ENCODE assay signal across 10 cellular contexts in the genomic region with DNA sequence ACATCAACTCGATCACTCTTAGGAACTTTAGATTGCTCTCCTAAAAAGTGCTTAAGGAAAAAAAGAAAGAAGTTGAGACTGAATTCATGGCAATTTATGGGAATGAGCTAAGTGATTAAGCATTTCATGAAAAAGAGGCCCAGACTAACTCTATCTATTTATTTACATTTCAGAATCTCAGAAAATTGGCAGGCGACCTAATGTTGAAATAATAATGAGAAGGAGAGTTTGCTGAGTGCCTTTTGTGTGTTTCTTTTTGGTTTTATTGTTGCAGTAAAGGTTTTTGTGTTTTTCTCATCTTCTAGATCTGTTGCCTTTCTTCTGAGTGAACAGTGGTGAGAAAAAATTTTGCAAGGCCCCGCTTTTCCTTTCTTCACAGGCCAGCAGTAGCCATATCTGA. TPM values are rescaled to one million over a fixed set of nuclear protein-coding genes. Genes with fewer than 3 reads are reported as not detected.
A peak's percentile ranks its signal among the peaks of the same experiment; 100 is the strongest.
DNase-seq lines count a peak whose midpoint lies in the region; ATAC-seq and TF ChIP-seq lines count a peak whose summit lies in the region.
"Had no signal": no experiment of that assay in that cellular context is flagged by ENCODE, and none has a peak within 500 bp of the region (broad histone marks: within the 10 kb centered on the region; RNA-seq: fewer than 3 reads in every experiment).

No MANE protein-coding gene starts in this region.

- H3K36me3 ChIP-seq in upper lobe of left lung (peaks cover 0 to 5% (median 0%) of the 10 kb centered on the region in 4 donors), suprapubic skin (no peaks in the 10 kb centered on the region)

- H3K4me1 ChIP-seq in upper lobe of left lung (peaks cover 53 to 77% (median 55%) of the 10 kb centered on the region in 4 donors), suprapubic skin (peaks cover 48% of the 10 kb centered on the region)

- TF ChIP-seq POLR2A in upper lobe of left lung (IDR thresholded peaks at IDR 0.05) (no peak), suprapubic skin (IDR thresholded peaks at IDR 0.05) (no peak)

- CTCF ChIA-PET in WTC11 (lab: Charles Lee), result interaction anchor here (1.7 to 3.2 kb wide), 4 partner anchors 11 to 234 kb away, joined by 3 to 17 read pairs (median 8); no protein-coding TSS in a partner anchor

- TF ChIP-seq CTCF in astrocyte of the cerebellum (IDR thresholded peaks at IDR 0.05; ENCODE audit: low read depth, low read length, missing control alignments) (no peak), upper lobe of left lung (IDR thresholded peaks at IDR 0.05) (no peak), WTC11 (IDR thresholded peaks at IDR 0.05) (no peak), suprapubic skin (IDR thresholded peaks at IDR 0.05) (no peak)

- ATAC-seq in memory B cell (ENCODE audit: low read depth) (no peak), upper lobe of left lung (ENCODE audit: low FRiP score in 2 of 2) (no peak), WTC11 (no peak)

- peak overlapping the region; percentile 95 to 99 (median 96) for H3K27ac ChIP-seq in upper lobe of left lung
- H3K27ac ChIP-seq in suprapubic skin, result no peak overlapping the region
- H3K27ac ChIP-seq: C4-2B had no signal

- peaks cover 5% of the 10 kb centered on the region for H3K36me3 Mint-ChIP-seq in activated naive CD4-positive, alpha-beta T cell treated with anti-CD3 and anti-CD28 coated beads, Interleukin-2, amount 50 U/mL, for 24 hours
- H3K36me3 Mint-ChIP-seq in memory B cell (peaks cover 3% of the 10 kb centered on the region), WTC11 (no peaks in the 10 kb centered on the region)

- H3K27me3 ChIP-seq in upper lobe of left lung (no peaks in the 10 kb centered on the region), suprapubic skin (no peaks in the 10 kb centered on the region)

- H3K4me3 Mint-ChIP-seq in activated naive CD4-positive, alpha-beta T cell treated with anti-CD3 and anti-CD28 coated beads, Interleukin-2, amount 50 U/mL, for 24 hours, result peak overlapping the region; percentile 83
- H3K4me3 Mint-ChIP-seq in memory B cell (no peak overlapping the region), WTC11 (no peak overlapping the region)

- no peak for TF ChIP-seq EP300 in upper lobe of left lung (IDR thresholded peaks at IDR 0.05)
- no peak for TF ChIP-seq EP300 in suprapubic skin (IDR thresholded peaks at IDR 0.05)

- 37 to 43% methylated on average over 3 of the region's 3 CpGs for whole genome bisulfite sequencing in upper lobe of left lung, 2 donors
- 73% methylated on average over 3 of the region's 3 CpGs for WGBS in suprapubic skin

- POLR2A ChIA-PET in WTC11 (lab: Charles Lee), result interaction anchor here (0.5 kb wide), 1 partner anchor 79 kb away, joined by 5 read pairs; no protein-coding TSS in a partner anchor

- peak overlapping the region; percentile 96 for H3K27ac Mint-ChIP-seq in activated naive CD4-positive, alpha-beta T cell treated with anti-CD3 and anti-CD28 coated beads, Interleukin-2, amount 50 U/mL, for 24 hours
- H3K27ac Mint-ChIP-seq in memory B cell, result peak overlapping the region; percentile 24
- no peak overlapping the region for H3K27ac Mint-ChIP-seq in WTC11

- no peak for DNase-seq in activated naive CD4-positive, alpha-beta T cell treated with Interleukin-2 at 50 U/mL for 16 hours
- DNase-seq in astrocyte of the cerebellum (ENCODE audit: low read depth) (peak; percentile 45), memory B cell (ENCODE audit: low spot score in 2 of 2) (no peak), upper lobe of left lung (no peak), WTC11 (ENCODE audit: low spot score) (no peak), suprapubic skin (ENCODE audit: low spot score in 2 of 2) (no peak), DMS 273 treated with DMSO at 0.1 percent for 48 hours (lab: John Stamatoyannopoulos, UW) (no peak)
- DNase-seq: NCI-H146 had no signal

- no peaks in the 10 kb centered on the region for H3K27me3 Mint-ChIP-seq in activated naive CD4-positive, alpha-beta T cell treated with anti-CD3 and anti-CD28 coated beads, Interleukin-2, amount 50 U/mL, for 24 hours
- no peaks in the 10 kb centered on the region for H3K27me3 Mint-ChIP-seq in memory B cell
- peaks cover 18% of the 10 kb centered on the region for H3K27me3 Mint-ChIP-seq in WTC11 (ENCODE audit: low read depth)

- peaks cover 82% of the 10 kb centered on the region for H3K4me1 Mint-ChIP-seq in activated naive CD4-positive, alpha-beta T cell treated with anti-CD3 and anti-CD28 coated beads, Interleukin-2, amount 50 U/mL, for 24 hours
- H3K4me1 Mint-ChIP-seq in memory B cell (peaks cover 31% of the 10 kb centered on the region), WTC11 (peaks cover 50% of the 10 kb centered on the region)

- in situ Hi-C loops in astrocyte of the cerebellum (cut with HindIII; ENCODE audit: low sequenced_read_pairs), result no loop called here

- no peaks in the 10 kb centered on the region for H3K9me3 Mint-ChIP-seq in activated naive CD4-positive, alpha-beta T cell treated with anti-CD3 and anti-CD28 coated beads, Interleukin-2, amount 50 U/mL, for 24 hours
- H3K9me3 Mint-ChIP-seq in memory B cell (no peaks in the 10 kb centered on the region), WTC11 (no peaks in the 10 kb centered on the region)

- H3K9me3 ChIP-seq in upper lobe of left lung (no peaks in the 10 kb centered on the region), suprapubic skin (no peaks in the 10 kb centered on the region)

- H3K4me3 ChIP-seq in astrocyte of the cerebellum (ENCODE audit: low read depth, low read length) (no peak overlapping the region), upper lobe of left lung (peak overlapping the region in 2 of 4 donors; percentile 14 to 17), suprapubic skin (no peak overlapping the region)

TF ChIP-seq in WTC11, 78 proteins besides CTCF, POLR2A, EP300 and RAD21:
- TF ChIP-seq, protein P1, sequence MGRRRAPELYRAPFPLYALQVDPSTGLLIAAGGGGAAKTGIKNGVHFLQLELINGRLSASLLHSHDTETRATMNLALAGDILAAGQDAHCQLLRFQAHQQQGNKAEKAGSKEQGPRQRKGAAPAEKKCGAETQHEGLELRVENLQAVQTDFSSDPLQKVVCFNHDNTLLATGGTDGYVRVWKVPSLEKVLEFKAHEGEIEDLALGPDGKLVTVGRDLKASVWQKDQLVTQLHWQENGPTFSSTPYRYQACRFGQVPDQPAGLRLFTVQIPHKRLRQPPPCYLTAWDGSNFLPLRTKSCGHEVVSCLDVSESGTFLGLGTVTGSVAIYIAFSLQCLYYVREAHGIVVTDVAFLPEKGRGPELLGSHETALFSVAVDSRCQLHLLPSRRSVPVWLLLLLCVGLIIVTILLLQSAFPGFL (CRISPR knock-in tag; IDR thresholded peaks at IDR 0.05; ENCODE audit: borderline replicate concordance), result no peak
- TF ChIP-seq PRRX2 (CRISPR knock-in tag; IDR thresholded peaks at IDR 0.05) (no peak), AFF4 (CRISPR knock-in tag; IDR thresholded peaks at IDR 0.05; ENCODE audit: borderline replicate concordance) (no peak), HMGA2 (CRISPR knock-in tag; IDR thresholded peaks at IDR 0.05) (no peak), GRHL2 (CRISPR knock-in tag; IDR thresholded peaks at IDR 0.05; ENCODE audit: insufficient replicate concordance, severe bottlenecking) (no peak), JAZF1 (CRISPR knock-in tag; IDR thresholded peaks at IDR 0.05) (no peak), ETV6 (CRISPR knock-in tag; IDR thresholded peaks at IDR 0.05) (no peak), ZNF396 (CRISPR knock-in tag; IDR thresholded peaks at IDR 0.05; ENCODE audit: borderline replicate concordance) (no peak), SP1 (CRISPR knock-in tag; conservative IDR thresholded peaks at IDR 0.05) (no peak), NFE2L1 (CRISPR knock-in tag; IDR thresholded peaks at IDR 0.05) (no peak), SOX15 (CRISPR knock-in tag; IDR thresholded peaks at IDR 0.05) (no peak)
- TF ChIP-seq, protein P2, sequence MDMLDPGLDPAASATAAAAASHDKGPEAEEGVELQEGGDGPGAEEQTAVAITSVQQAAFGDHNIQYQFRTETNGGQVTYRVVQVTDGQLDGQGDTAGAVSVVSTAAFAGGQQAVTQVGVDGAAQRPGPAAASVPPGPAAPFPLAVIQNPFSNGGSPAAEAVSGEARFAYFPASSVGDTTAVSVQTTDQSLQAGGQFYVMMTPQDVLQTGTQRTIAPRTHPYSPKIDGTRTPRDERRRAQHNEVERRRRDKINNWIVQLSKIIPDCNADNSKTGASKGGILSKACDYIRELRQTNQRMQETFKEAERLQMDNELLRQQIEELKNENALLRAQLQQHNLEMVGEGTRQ (CRISPR knock-in tag; IDR thresholded peaks at IDR 0.05), result no peak
TF ChIP-seq in WTC11: peak in this region for 0.

RNA-seq across cellular contexts. Expression of gene GRK5, which starts 3.8 kb away (rescaled TPM):
- total RNA-seq in upper lobe of left lung (10 to 100 TPM; 38.6 to 80.9 (median 61.1) TPM), WTC11 (2021) (1.9 to 2.3 TPM (median 2.2 TPM) in 3 replicates), suprapubic skin (1 to 10 TPM; 4.8 to 9.0 (median 6.7) TPM)

RNA-seq across cellular contexts. Expression of gene PRDX3, which starts 32.6 kb away (rescaled TPM):
- total RNA-seq in upper lobe of left lung (100 to 1,000 TPM in 1 of 6 donors, 10 to 100 TPM in 5; 29.9 to 104 (median 85.1) TPM), WTC11 (2021) (167 to 175 TPM (median 173 TPM) in 3 replicates), suprapubic skin (10 to 100 TPM; 58.8 to 78.3 (median 62.1) TPM)

RNA-seq across cellular contexts. Expression of gene SFXN4, which starts 45.7 kb away (rescaled TPM):
- 10 to 100 TPM in 5 of 6 donors, 1 to 10 TPM in 1; 4.4 to 47.1 (median 19.0) TPM for total RNA-seq in upper lobe of left lung
- total RNA-seq in WTC11 (2021), result 23.8 to 25.9 TPM (median 24.0 TPM) in 3 replicates
- total RNA-seq in suprapubic skin, result 10 to 100 TPM; 12.2 to 37.4 (median 15.0) TPM
